In the genomic region with DNA sequence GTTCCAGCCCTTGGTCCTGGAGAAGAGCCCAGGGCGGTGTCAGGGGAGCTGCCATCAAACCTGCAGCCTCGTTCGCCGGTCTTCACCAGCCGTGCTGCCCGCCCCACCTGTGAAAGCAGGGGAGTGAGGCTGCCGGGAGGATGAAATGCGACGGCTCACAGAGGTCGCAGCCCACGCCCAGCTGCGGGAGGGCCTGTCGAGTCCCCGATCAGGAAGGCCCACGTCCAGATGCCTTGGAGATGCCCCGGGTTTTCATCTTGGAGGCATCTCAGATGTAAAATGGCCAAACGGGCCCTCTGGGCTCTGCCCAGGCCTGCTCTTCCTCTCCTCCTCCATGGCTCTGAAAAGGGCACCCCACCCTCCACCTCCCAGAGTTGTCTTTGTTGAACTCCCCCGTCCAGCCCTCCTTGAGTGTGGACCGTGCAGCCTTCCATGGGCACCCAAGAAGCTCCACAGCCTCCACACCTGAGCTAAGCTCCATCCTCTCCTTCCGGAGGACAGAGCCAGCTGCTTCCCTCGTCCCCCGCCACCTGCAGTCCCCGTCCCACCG, we compare ENCODE assay signal across 2 cellular contexts.
TF ChIP-seq lines count a peak whose summit lies in the region.

No MANE protein-coding gene starts in this region.

TF ChIP-seq in SK-N-SH, 30 proteins besides CTCF, POLR2A, EP300 and RAD21:
- TF ChIP-seq MXI1 (IDR thresholded peaks at IDR 0.05; ENCODE audit: low read depth, low read length), result no peak
- TF ChIP-seq TEAD4 (IDR thresholded peaks at IDR 0.05; ENCODE audit: borderline replicate concordance, insufficient read depth), result no peak
- TF ChIP-seq SIN3A (IDR thresholded peaks at IDR 0.05; ENCODE audit: borderline replicate concordance, low read depth, low read length), result no peak
- no peak for TF ChIP-seq GABPA (IDR thresholded peaks at IDR 0.05; ENCODE audit: low read depth)
- no peak for TF ChIP-seq NFIC (IDR thresholded peaks at IDR 0.05; ENCODE audit: borderline replicate concordance)
- no peak for TF ChIP-seq FOSL2 (IDR thresholded peaks at IDR 0.05; ENCODE audit: borderline replicate concordance, low read depth)
TF ChIP-seq in SK-N-SH: peak in this region for 0.

TF ChIP-seq in SK-N-SH treated with all-trans-retinoic acid at 6 μM for 48 hours, 23 proteins besides CTCF, POLR2A, EP300 and RAD21:
- TF ChIP-seq, protein P1, sequence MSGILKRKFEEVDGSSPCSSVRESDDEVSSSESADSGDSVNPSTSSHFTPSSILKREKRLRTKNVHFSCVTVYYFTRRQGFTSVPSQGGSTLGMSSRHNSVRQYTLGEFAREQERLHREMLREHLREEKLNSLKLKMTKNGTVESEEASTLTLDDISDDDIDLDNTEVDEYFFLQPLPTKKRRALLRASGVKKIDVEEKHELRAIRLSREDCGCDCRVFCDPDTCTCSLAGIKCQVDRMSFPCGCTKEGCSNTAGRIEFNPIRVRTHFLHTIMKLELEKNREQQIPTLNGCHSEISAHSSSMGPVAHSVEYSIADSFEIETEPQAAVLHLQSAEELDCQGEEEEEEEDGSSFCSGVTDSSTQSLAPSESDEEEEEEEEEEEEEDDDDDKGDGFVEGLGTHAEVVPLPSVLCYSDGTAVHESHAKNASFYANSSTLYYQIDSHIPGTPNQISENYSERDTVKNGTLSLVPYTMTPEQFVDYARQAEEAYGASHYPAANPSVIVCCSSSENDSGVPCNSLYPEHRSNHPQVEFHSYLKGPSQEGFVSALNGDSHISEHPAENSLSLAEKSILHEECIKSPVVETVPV (CRISPR knock-in tag; IDR thresholded peaks at IDR 0.05), result no peak
- TF ChIP-seq ZNF70 (CRISPR knock-in tag; IDR thresholded peaks at IDR 0.05), result no peak
- no peak for TF ChIP-seq RARB (CRISPR knock-in tag; IDR thresholded peaks at IDR 0.05)
- TF ChIP-seq ZFP30 (CRISPR knock-in tag; IDR thresholded peaks at IDR 0.05), result no peak
- TF ChIP-seq ZC3H10 (CRISPR knock-in tag; IDR thresholded peaks at IDR 0.05), result no peak
- TF ChIP-seq ARNTL (CRISPR knock-in tag; IDR thresholded peaks at IDR 0.05; ENCODE audit: borderline replicate concordance, low read depth), result no peak
- TF ChIP-seq ZNF565 (CRISPR knock-in tag; conservative IDR thresholded peaks at IDR 0.05; ENCODE audit: low read depth), result no peak
- TF ChIP-seq, protein P2, sequence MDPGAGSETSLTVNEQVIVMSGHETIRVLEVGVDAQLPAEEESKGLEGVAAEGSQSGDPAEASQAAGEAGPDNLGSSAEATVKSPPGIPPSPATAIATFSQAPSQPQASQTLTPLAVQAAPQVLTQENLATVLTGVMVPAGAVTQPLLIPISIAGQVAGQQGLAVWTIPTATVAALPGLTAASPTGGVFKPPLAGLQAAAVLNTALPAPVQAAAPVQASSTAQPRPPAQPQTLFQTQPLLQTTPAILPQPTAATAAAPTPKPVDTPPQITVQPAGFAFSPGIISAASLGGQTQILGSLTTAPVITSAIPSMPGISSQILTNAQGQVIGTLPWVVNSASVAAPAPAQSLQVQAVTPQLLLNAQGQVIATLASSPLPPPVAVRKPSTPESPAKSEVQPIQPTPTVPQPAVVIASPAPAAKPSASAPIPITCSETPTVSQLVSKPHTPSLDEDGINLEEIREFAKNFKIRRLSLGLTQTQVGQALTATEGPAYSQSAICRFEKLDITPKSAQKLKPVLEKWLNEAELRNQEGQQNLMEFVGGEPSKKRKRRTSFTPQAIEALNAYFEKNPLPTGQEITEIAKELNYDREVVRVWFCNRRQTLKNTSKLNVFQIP (CRISPR knock-in tag; IDR thresholded peaks at IDR 0.05; ENCODE audit: borderline replicate concordance, low read depth), result no peak
- TF ChIP-seq, protein P3, sequence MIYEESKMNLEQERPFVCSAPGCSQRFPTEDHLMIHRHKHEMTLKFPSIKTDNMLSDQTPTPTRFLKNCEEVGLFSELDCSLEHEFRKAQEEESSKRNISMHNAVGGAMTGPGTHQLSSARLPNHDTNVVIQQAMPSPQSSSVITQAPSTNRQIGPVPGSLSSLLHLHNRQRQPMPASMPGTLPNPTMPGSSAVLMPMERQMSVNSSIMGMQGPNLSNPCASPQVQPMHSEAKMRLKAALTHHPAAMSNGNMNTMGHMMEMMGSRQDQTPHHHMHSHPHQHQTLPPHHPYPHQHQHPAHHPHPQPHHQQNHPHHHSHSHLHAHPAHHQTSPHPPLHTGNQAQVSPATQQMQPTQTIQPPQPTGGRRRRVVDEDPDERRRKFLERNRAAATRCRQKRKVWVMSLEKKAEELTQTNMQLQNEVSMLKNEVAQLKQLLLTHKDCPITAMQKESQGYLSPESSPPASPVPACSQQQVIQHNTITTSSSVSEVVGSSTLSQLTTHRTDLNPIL (CRISPR knock-in tag; IDR thresholded peaks at IDR 0.05; ENCODE audit: low read depth), result no peak
